ENCODE assay signal across 12 cellular contexts in the genomic region with DNA sequence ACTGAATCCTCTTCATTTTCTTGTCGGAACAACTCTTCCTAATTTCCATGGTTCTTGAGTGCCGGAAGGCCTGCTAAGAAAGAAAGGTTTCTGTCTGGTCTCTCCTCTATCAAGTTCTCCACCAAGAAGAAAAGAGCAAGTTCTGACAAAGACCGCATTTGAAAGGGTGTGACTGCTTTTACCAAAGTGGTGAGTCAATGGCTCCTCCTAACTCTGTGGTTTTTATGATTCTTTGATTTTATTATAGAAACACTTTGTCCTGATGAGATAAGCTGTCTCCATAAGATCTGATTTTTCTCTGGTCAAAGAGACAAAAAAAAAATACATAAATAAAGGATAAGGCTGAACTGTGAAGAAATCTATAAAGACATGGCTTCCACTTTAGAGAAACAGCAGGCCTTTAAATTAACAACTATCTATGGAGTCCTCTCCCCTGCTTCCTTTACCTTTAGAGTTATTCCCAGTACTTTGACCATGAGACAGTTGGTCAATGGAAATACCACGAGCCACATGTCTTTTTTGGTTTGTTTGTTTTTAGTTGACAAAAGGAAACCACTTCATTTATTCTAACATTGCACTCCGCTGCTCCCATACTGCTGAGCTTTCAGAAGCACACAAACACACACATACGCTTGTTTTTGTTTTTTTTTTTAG.
DNase-seq lines count a peak whose midpoint lies in the region; ATAC-seq and TF ChIP-seq lines count a peak whose summit lies in the region.
"Had no signal": no experiment of that assay in that cellular context is flagged by ENCODE, and none has a peak within 500 bp of the region (broad histone marks: within the 10 kb centered on the region; RNA-seq: fewer than 3 reads in every experiment).

No MANE protein-coding gene starts in this region.

- H3K4me3 ChIP-seq in IMR-90 (ENCODE audit: insufficient read depth, low read depth, low read length) (no peak overlapping the region), astrocyte of the cerebellum (ENCODE audit: low read depth, low read length) (no peak overlapping the region), right lobe of liver (no peak overlapping the region)
- H3K4me3 ChIP-seq: body of pancreas, ovary, SJSA1 had no signal

- H3K4ac ChIP-seq in IMR-90 (ENCODE audit: low read depth, low read length), result no peak overlapping the region

- H2AK5ac ChIP-seq in IMR-90 (ENCODE audit: low read depth, low read length), result no peak overlapping the region

- no peak overlapping the region for H3K27ac ChIP-seq in IMR-90 (ENCODE audit: insufficient read depth, low read length)
- no peak overlapping the region for H3K27ac ChIP-seq in right lobe of liver
- H3K27ac ChIP-seq: body of pancreas, ovary, SJSA1 had no signal

- H3K4me2 ChIP-seq in IMR-90 (ENCODE audit: low read depth, low read length), result no peak overlapping the region

- H3K4me1 ChIP-seq in IMR-90 (ENCODE audit: control insufficient read depth, insufficient read depth, low read length) (no peaks in the 10 kb centered on the region), right lobe of liver (no peaks in the 10 kb centered on the region)
- H3K4me1 ChIP-seq: body of pancreas had no signal

- dilution Hi-C loops in IMR-90 (cut with HindIII; ENCODE audit: low sequenced_read_pairs, unreplicated experiment), result no loop called here

- H2BK15ac ChIP-seq in IMR-90 (ENCODE audit: low read depth, low read length), result no peak overlapping the region

- TF ChIP-seq RAD21 in IMR-90 (IDR thresholded peaks at IDR 0.05; ENCODE audit: low read length), result no peak

- BruUV-seq in IMR-90 (replicated peaks; lab: Mats Ljungman, UMichigan), result no TSS peak

- CTCF ChIA-PET in IMR-90 (lab: Yijun Ruan, JAX), result no interaction called here

- no peak overlapping the region for H4K5ac ChIP-seq in IMR-90 (ENCODE audit: low read depth, low read length)

- POLR2A ChIA-PET in IMR-90 (lab: Charles Lee; ENCODE audit: unreplicated experiment), result no interaction called here

- DNase-seq in AG08395 (ENCODE audit: low spot score), result peak; percentile 10
- peak; percentile 35 for DNase-seq in IMR-90
- DNase-seq in astrocyte of the cerebellum (ENCODE audit: low read depth), result peak; percentile 15
- DNase-seq in iris pigment epithelial cell (ENCODE audit: low read depth), result peak; percentile 55
- no peak for DNase-seq in CD1c-positive myeloid dendritic cell (ENCODE audit: extremely low spot score)
- no peak for DNase-seq in right lobe of liver
- DNase-seq in stimulated activated CD4-positive, alpha-beta T cell treated with anti-CD3 and anti-CD28 coated beads, Interleukin-1b, Interleukin-23, amount 100 ng/mL, for 48 hours, result no peak
- DNase-seq: body of pancreas; ovary; stimulated activated CD4-positive, alpha-beta T cell treated with anti-CD3 and anti-CD28 coated beads, Interleukin-15, amount 100 ng/mL, for 24 hours had no signal

- no peak overlapping the region for H2AK9ac ChIP-seq in IMR-90 (replicated peaks; ENCODE audit: low read depth, low read length, poor library complexity)

- H3K9me1 ChIP-seq in IMR-90 (ENCODE audit: insufficient read depth, low read length), result no peaks in the 10 kb centered on the region

- no peak overlapping the region for H4K8ac ChIP-seq in IMR-90 (ENCODE audit: low read depth in 2 of 2, low read length in 2 of 2)

- intact Hi-C loops in IMR-90 (cut with micrococcal nuclease) (no loop called here), right lobe of liver (cut with DNase I) (no loop called here)

- H3K9ac ChIP-seq in IMR-90 (ENCODE audit: low read depth, low read length), result no peak overlapping the region

- H4K91ac ChIP-seq in IMR-90 (ENCODE audit: insufficient read depth, low read depth, low read length), result no peak overlapping the region

- TF ChIP-seq CTCF in IMR-90 (conservative IDR thresholded peaks at IDR 0.05; ENCODE audit: low read depth, low read length) (no peak), astrocyte of the cerebellum (IDR thresholded peaks at IDR 0.05; ENCODE audit: low read depth, low read length, missing control alignments) (no peak), right lobe of liver (IDR thresholded peaks at IDR 0.05) (no peak)

- no peak overlapping the region for H2BK20ac ChIP-seq in IMR-90 (ENCODE audit: low read depth, low read length)

- no peak overlapping the region for H2BK5ac ChIP-seq in IMR-90 (ENCODE audit: low read depth, low read length, poor library complexity, severe bottlenecking)

- no peak overlapping the region for H3K56ac ChIP-seq in IMR-90 (ENCODE audit: extremely low read depth, insufficient read depth, low read length)

- H3K9me3 ChIP-seq in IMR-90 (ENCODE audit: control insufficient read depth, insufficient read depth, low read length) (no peaks in the 10 kb centered on the region), right lobe of liver (no peaks in the 10 kb centered on the region)
- H3K9me3 ChIP-seq: body of pancreas, ovary, SJSA1 had no signal

- ATAC-seq in IMR-90 (ENCODE audit: low read depth), result no peak
- no peak for ATAC-seq in right lobe of liver
- ATAC-seq in GM18519 (IDR thresholded peaks at IDR 0.05; ENCODE audit: low FRiP score, unreplicated experiment), result no peak
- ATAC-seq: body of pancreas had no signal

- H3K14ac ChIP-seq in IMR-90 (replicated peaks; ENCODE audit: low read depth, low read length), result no peak overlapping the region

- no peak overlapping the region for H2AFZ ChIP-seq in IMR-90 (replicated peaks; ENCODE audit: low read length, poor library complexity)

- H4K20me1 ChIP-seq in IMR-90 (ENCODE audit: insufficient read depth, low read length), result no peaks in the 10 kb centered on the region

- in situ Hi-C loops in IMR-90 (cut with MboI; ENCODE audit: low sequenced_read_pairs) (no loop called here), astrocyte of the cerebellum (cut with HindIII; ENCODE audit: low sequenced_read_pairs) (no loop called here)

- H3K36me3 ChIP-seq in IMR-90 (ENCODE audit: control insufficient read depth, insufficient read depth, low read length), result peaks cover 2% of the 10 kb centered on the region; the same call in 1 of the 2 replicates
- peaks cover 0 to 18% (median under 1%) of the 10 kb centered on the region in 4 donors for H3K36me3 ChIP-seq in right lobe of liver
- H3K36me3 ChIP-seq: ovary, SJSA1 had no signal

- WGBS in IMR-90 (ENCODE audit: extremely low coverage in 2 of 2, insufficient read length in 1 of 2), 2 experiments, result no CpG with 5 or more reads among the region's 6 CpGs
- WGBS in right lobe of liver (ENCODE audit: insufficient coverage, low coverage, low lambda C conversion rate, missing lambda C conversion rate), result 84% methylated on average over 6 of the region's 6 CpGs

- H2BK120ac ChIP-seq in IMR-90 (ENCODE audit: low read depth, low read length), result no peak overlapping the region

- TF ChIP-seq POLR2A in IMR-90 (IDR thresholded peaks at IDR 0.05; ENCODE audit: low read depth, low read length) (no peak), right lobe of liver (IDR thresholded peaks at IDR 0.05) (no peak)

- H3K79me1 ChIP-seq in IMR-90 (ENCODE audit: low read depth in 1 of 2, low read length in 2 of 2), result no peaks in the 10 kb centered on the region

- H3K27me3 ChIP-seq in IMR-90 (ENCODE audit: control insufficient read depth, insufficient read depth, low read length) (no peaks in the 10 kb centered on the region), right lobe of liver (no peaks in the 10 kb centered on the region)
- H3K27me3 ChIP-seq: body of pancreas, ovary, SJSA1 had no signal

- H3K23ac ChIP-seq in IMR-90 (ENCODE audit: low read depth, low read length), result no peak overlapping the region

- H3K18ac ChIP-seq in IMR-90 (ENCODE audit: low read depth, low read length), result no peak overlapping the region

TF ChIP-seq in IMR-90, 13 proteins besides CTCF, POLR2A, EP300 and RAD21:
- no peak for TF ChIP-seq RFX5 (IDR thresholded peaks at IDR 0.05; ENCODE audit: low read depth, low read length)
- TF ChIP-seq RCOR1 (IDR thresholded peaks at IDR 0.05; ENCODE audit: insufficient replicate concordance, low read length), result no peak
- no peak for TF ChIP-seq MAZ (IDR thresholded peaks at IDR 0.05; ENCODE audit: borderline replicate concordance, low read depth, low read length)
- no peak for TF ChIP-seq MAFK (IDR thresholded peaks at IDR 0.05; ENCODE audit: low read depth, low read length)
- no peak for TF ChIP-seq CHD1 (IDR thresholded peaks at IDR 0.05; ENCODE audit: low read depth, low read length)
- TF ChIP-seq, protein P1, sequence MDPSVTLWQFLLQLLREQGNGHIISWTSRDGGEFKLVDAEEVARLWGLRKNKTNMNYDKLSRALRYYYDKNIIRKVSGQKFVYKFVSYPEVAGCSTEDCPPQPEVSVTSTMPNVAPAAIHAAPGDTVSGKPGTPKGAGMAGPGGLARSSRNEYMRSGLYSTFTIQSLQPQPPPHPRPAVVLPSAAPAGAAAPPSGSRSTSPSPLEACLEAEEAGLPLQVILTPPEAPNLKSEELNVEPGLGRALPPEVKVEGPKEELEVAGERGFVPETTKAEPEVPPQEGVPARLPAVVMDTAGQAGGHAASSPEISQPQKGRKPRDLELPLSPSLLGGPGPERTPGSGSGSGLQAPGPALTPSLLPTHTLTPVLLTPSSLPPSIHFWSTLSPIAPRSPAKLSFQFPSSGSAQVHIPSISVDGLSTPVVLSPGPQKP (IDR thresholded peaks at IDR 0.05; ENCODE audit: borderline replicate concordance, low read depth, low read length), result no peak
- TF ChIP-seq CEBPB (IDR thresholded peaks at IDR 0.05; ENCODE audit: low read depth, low read length), result no peak
- TF ChIP-seq SMC3 (IDR thresholded peaks at IDR 0.05; ENCODE audit: low read depth, low read length), result no peak
- TF ChIP-seq BHLHE40 (IDR thresholded peaks at IDR 0.05; ENCODE audit: low read depth, low read length), result no peak
- no peak for TF ChIP-seq FOS (IDR thresholded peaks at IDR 0.05; ENCODE audit: low read depth, low read length)
- no peak for TF ChIP-seq MXI1 (IDR thresholded peaks at IDR 0.05; ENCODE audit: borderline replicate concordance, low read depth, low read length)
- no peak for TF ChIP-seq NFE2L2 (IDR thresholded peaks at IDR 0.05; ENCODE audit: low read depth, low read length)
- TF ChIP-seq, protein P2, sequence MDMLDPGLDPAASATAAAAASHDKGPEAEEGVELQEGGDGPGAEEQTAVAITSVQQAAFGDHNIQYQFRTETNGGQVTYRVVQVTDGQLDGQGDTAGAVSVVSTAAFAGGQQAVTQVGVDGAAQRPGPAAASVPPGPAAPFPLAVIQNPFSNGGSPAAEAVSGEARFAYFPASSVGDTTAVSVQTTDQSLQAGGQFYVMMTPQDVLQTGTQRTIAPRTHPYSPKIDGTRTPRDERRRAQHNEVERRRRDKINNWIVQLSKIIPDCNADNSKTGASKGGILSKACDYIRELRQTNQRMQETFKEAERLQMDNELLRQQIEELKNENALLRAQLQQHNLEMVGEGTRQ (IDR thresholded peaks at IDR 0.05; ENCODE audit: low read depth, low read length), result no peak

Comparison
In these comparisons a context has a peak if more than half of its experiments do, and no peak if none do; other contexts are left out.
1. DNase-seq: peak in AG08395 (single experiment), IMR-90 (single experiment), astrocyte of the cerebellum (single experiment) and iris pigment epithelial cell (single experiment); none in CD1c-positive myeloid dendritic cell (single experiment), right lobe of liver (0 of 3) and stimulated activated CD4-positive, alpha-beta T cell treated with anti-CD3 and anti-CD28 coated beads, Interleukin-1b, Interleukin-23, amount 100 ng/mL, for 48 hours (single experiment).